In the genomic region with DNA sequence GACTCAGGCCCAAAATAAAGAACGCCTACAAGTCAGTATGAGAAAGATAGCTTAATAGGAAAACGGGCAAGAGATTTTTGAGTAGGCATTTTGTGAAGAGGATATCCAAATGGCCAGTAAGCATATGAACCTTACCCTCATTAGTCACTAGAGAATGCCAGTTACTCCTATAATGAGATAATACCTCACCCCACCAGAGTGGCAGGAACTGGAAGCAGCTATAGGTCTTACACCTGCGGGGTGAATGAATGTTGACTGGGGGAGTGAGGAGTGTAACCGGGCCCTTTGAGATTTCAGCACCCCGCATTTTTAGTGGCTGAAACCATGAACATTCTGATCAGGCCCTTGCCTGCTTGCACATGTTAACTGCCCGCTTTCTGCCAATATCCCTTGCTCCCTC, we compare ENCODE assay signal across 23 cellular contexts.
"Had no signal": no experiment of that assay in that cellular context is flagged by ENCODE, and none has a peak within 500 bp of the region (broad histone marks: within the 10 kb centered on the region; RNA-seq: fewer than 3 reads in every experiment).

No MANE protein-coding gene starts in this region.

- H2AFZ ChIP-seq: neural progenitor cell had no signal

- H3K36me3 ChIP-seq: esophagus squamous epithelium, gastroesophageal sphincter, left ventricle myocardium inferior, lower lobe of right lung, neural progenitor cell, right lobe of liver, tibial nerve, upper lobe of right lung had no signal

- H3K27ac Mint-ChIP-seq: memory B cell; mesothelial cell of epicardium; neural progenitor cell; stimulated activated memory B cell treated with anti-CD40 and anti-IgM and Interleukin-4, amounts not matched to agents 10 μg/mL and 1 μg/mL and 100 μg/mL, for 72 hours; stimulated activated naive CD8-positive, alpha-beta T cell treated with anti-CD3 and anti-CD28 coated beads, Interleukin-15, Interleukin-2, amounts not matched to agents 100 ng/mL and 50 ng/mL, for 24 hours had no signal

- ATAC-seq: gastroesophageal sphincter; lower lobe of right lung; natural killer cell treated with Interleukin-12 subunit alpha and Interleukin-12 subunit beta and Interleukin-15 and Interleukin-18, amount 100 ng/mL, for 72 hours; psoas muscle; stimulated activated memory B cell treated with anti-CD40 and anti-IgM and Interleukin-4, amounts not matched to agents 10 μg/mL and 1 μg/mL and 100 μg/mL, for 72 hours; upper lobe of right lung had no signal

- H3K4me2 ChIP-seq: neural progenitor cell had no signal

- H3K4me3 ChIP-seq: coronary artery, dorsolateral prefrontal cortex, esophagus squamous epithelium, gastroesophageal sphincter, left ventricle myocardium inferior, lower lobe of right lung, neural progenitor cell, psoas muscle, right lobe of liver, testis, tibial nerve, upper lobe of right lung had no signal

- DNase-seq: dorsolateral prefrontal cortex; effector CD8-positive, alpha-beta T cell; esophagus squamous epithelium; foreskin fibroblast; glutamatergic neuron; immature natural killer cell; left ventricle myocardium inferior; lower lobe of right lung; psoas muscle; retina; right lobe of liver; stimulated activated CD4-positive, alpha-beta T cell treated with anti-CD3 and anti-CD28 coated beads, Interleukin-4, amount 100 ng/mL, for 24 hours; testis; upper lobe of right lung had no signal

- H3K36me3 Mint-ChIP-seq: natural killer cell treated with Interleukin-12 subunit alpha and Interleukin-12 subunit beta and Interleukin-15 and Interleukin-18, amount 100 ng/mL, for 72 hours had no signal

- H3K9me3 ChIP-seq: esophagus squamous epithelium, gastroesophageal sphincter, left ventricle myocardium inferior, lower lobe of right lung, psoas muscle, right lobe of liver, testis, upper lobe of right lung had no signal

- H3K4me3 Mint-ChIP-seq: immature natural killer cell; memory B cell; mesothelial cell of epicardium; natural killer cell treated with Interleukin-12 subunit alpha and Interleukin-12 subunit beta and Interleukin-15 and Interleukin-18, amount 100 ng/mL, for 72 hours; neural progenitor cell; stimulated activated memory B cell treated with anti-CD40 and anti-IgM and Interleukin-4, amounts not matched to agents 10 μg/mL and 1 μg/mL and 100 μg/mL, for 72 hours; stimulated activated naive CD8-positive, alpha-beta T cell treated with anti-CD3 and anti-CD28 coated beads, Interleukin-15, Interleukin-2, amounts not matched to agents 100 ng/mL and 50 ng/mL, for 24 hours had no signal

- H3K9me3 Mint-ChIP-seq: immature natural killer cell; memory B cell; natural killer cell treated with Interleukin-12 subunit alpha and Interleukin-12 subunit beta and Interleukin-15 and Interleukin-18, amount 100 ng/mL, for 72 hours; stimulated activated naive CD8-positive, alpha-beta T cell treated with anti-CD3 and anti-CD28 coated beads, Interleukin-15, Interleukin-2, amounts not matched to agents 100 ng/mL and 50 ng/mL, for 24 hours had no signal

- H3K4me1 Mint-ChIP-seq: mesothelial cell of epicardium, neural progenitor cell had no signal

- H3K4me1 ChIP-seq: gastroesophageal sphincter, left ventricle myocardium inferior, lower lobe of right lung, neural progenitor cell, psoas muscle, right lobe of liver, testis, tibial nerve, upper lobe of right lung had no signal

- H3K9ac ChIP-seq: neural progenitor cell had no signal

- H3K27ac ChIP-seq: coronary artery, dorsolateral prefrontal cortex, gastroesophageal sphincter, left ventricle myocardium inferior, lower lobe of right lung, neural progenitor cell, psoas muscle, right lobe of liver, testis, tibial nerve, upper lobe of right lung had no signal

- H3K27me3 ChIP-seq: neural progenitor cell, right lobe of liver, testis, upper lobe of right lung had no signal
